1 cellular context compared by ENCODE assay signal in the genomic region with DNA sequence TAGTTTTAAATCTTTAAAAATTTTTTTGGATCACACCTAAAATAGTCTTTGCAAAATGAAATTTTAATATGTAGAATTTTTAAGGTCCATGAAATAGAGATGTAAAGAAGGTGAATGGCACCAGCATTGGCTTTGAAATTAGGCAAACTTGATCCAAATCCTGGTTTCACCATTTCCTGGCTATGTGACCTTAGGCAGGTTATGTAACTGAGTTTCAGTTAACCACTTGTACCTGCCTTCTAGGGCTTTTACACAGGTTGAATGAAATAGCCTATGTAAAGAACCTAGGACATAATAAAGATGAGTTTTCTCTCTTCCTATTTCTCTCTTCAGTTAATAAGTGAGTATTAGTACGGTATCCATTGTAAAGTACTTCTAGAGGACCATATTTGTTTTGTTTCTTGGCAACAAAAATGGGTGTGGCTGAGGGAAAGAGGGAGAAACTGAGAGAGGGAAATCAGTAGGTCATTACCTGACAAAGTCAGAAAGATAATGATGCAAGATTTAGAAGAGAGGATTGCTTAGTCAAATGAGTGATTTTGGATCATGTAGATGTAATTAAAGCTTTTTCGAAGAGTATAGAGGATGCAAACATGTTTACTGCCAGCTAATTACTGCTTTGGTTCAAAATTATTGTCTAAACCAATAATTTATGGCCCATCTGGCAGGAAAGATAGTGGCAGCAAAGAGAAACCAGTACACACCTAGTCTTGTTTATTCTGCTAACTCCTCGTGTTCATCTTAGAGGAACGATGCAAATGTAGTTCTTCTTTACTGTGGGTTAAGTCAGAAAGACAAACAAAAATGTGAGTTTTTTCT.
TF ChIP-seq lines count a peak whose summit lies in the region.

No MANE protein-coding gene starts in this region.

TF ChIP-seq in K562, 482 proteins besides CTCF, POLR2A, EP300 and RAD21 (continued from another document and continues in another):
- no peak for TF ChIP-seq ZNF347 (CRISPR knock-in tag; IDR thresholded peaks at IDR 0.05; ENCODE audit: low read depth)
- TF ChIP-seq PML (IDR thresholded peaks at IDR 0.05; ENCODE audit: low read length): peak; percentile 82
- TF ChIP-seq BACH1 (tag; IDR thresholded peaks at IDR 0.05): 0 out of 2 replicates have a peak, but pooled peaks have one; percentile 36
- TF ChIP-seq ESRRA (IDR thresholded peaks at IDR 0.05; ENCODE audit: borderline replicate concordance, low read depth): no peak
- peak; percentile 63 for TF ChIP-seq CC2D1A (IDR thresholded peaks at IDR 0.05)
- TF ChIP-seq FOXO4 (CRISPR knock-in tag; IDR thresholded peaks at IDR 0.05): no peak
- TF ChIP-seq FOXJ2 (tag; IDR thresholded peaks at IDR 0.05): peak; percentile 97
- peak in 1 of 2 experiments; percentile 69; a peak in 2 of 4 replicates for TF ChIP-seq FOXA3 (CRISPR knock-in tag; conservative IDR thresholded peaks at IDR 0.05 in 1 of 2, IDR thresholded peaks at IDR 0.05 in 1 of 2)
- peak in 1 of 2 experiments; percentile 32; a peak in 1 of 4 replicates for TF ChIP-seq TBL1XR1 (IDR thresholded peaks at IDR 0.05; ENCODE audit: low read length in 2 of 2)
- no peak for TF ChIP-seq THAP7 (CRISPR knock-in tag; IDR thresholded peaks at IDR 0.05)
- TF ChIP-seq ZKSCAN8 (CRISPR knock-in tag; IDR thresholded peaks at IDR 0.05): 0 out of 2 replicates have a peak, but pooled peaks have one; percentile 54
- peak; percentile 99 for TF ChIP-seq SMARCB1 (IDR thresholded peaks at IDR 0.05; ENCODE audit: insufficient read length, low read depth)
- TF ChIP-seq, protein P1, sequence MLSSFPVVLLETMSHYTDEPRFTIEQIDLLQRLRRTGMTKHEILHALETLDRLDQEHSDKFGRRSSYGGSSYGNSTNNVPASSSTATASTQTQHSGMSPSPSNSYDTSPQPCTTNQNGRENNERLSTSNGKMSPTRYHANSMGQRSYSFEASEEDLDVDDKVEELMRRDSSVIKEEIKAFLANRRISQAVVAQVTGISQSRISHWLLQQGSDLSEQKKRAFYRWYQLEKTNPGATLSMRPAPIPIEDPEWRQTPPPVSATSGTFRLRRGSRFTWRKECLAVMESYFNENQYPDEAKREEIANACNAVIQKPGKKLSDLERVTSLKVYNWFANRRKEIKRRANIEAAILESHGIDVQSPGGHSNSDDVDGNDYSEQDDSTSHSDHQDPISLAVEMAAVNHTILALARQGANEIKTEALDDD (IDR thresholded peaks at IDR 0.05): peak; percentile 96
- peak; percentile 87 for TF ChIP-seq CBFA2T3 (IDR thresholded peaks at IDR 0.05)
- peak; percentile 89 for TF ChIP-seq TCF3 (CRISPR knock-in tag; IDR thresholded peaks at IDR 0.05)
- TF ChIP-seq SIN3A (IDR thresholded peaks at IDR 0.05; ENCODE audit: borderline replicate concordance in 2 of 2, control insufficient read depth in 1 of 2, low read depth in 2 of 2, low read length in 2 of 2): no peak
- TF ChIP-seq ID3 (CRISPR knock-in tag; IDR thresholded peaks at IDR 0.05): no peak
- 0 out of 2 replicates have a peak, but pooled peaks have one; percentile 31 for TF ChIP-seq ID3 (tag; IDR thresholded peaks at IDR 0.05)
- TF ChIP-seq, protein P2, sequence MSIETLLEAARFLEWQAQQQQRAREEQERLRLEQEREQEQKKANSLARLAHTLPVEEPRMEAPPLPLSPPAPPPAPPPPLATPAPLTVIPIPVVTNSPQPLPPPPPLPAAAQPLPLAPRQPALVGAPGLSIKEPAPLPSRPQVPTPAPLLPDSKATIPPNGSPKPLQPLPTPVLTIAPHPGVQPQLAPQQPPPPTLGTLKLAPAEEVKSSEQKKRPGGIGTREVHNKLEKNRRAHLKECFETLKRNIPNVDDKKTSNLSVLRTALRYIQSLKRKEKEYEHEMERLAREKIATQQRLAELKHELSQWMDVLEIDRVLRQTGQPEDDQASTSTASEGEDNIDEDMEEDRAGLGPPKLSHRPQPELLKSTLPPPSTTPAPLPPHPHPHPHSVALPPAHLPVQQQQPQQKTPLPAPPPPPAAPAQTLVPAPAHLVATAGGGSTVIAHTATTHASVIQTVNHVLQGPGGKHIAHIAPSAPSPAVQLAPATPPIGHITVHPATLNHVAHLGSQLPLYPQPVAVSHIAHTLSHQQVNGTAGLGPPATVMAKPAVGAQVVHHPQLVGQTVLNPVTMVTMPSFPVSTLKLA (conservative IDR thresholded peaks at IDR 0.05): peak; percentile 59 to 70; a peak in 3 of 4 replicates
- TF ChIP-seq, protein P3, sequence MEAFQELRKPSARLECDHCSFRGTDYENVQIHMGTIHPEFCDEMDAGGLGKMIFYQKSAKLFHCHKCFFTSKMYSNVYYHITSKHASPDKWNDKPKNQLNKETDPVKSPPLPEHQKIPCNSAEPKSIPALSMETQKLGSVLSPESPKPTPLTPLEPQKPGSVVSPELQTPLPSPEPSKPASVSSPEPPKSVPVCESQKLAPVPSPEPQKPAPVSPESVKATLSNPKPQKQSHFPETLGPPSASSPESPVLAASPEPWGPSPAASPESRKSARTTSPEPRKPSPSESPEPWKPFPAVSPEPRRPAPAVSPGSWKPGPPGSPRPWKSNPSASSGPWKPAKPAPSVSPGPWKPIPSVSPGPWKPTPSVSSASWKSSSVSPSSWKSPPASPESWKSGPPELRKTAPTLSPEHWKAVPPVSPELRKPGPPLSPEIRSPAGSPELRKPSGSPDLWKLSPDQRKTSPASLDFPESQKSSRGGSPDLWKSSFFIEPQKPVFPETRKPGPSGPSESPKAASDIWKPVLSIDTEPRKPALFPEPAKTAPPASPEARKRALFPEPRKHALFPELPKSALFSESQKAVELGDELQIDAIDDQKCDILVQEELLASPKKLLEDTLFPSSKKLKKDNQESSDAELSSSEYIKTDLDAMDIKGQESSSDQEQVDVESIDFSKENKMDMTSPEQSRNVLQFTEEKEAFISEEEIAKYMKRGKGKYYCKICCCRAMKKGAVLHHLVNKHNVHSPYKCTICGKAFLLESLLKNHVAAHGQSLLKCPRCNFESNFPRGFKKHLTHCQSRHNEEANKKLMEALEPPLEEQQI (IDR thresholded peaks at IDR 0.05): peak; percentile 62
- TF ChIP-seq, protein P4, sequence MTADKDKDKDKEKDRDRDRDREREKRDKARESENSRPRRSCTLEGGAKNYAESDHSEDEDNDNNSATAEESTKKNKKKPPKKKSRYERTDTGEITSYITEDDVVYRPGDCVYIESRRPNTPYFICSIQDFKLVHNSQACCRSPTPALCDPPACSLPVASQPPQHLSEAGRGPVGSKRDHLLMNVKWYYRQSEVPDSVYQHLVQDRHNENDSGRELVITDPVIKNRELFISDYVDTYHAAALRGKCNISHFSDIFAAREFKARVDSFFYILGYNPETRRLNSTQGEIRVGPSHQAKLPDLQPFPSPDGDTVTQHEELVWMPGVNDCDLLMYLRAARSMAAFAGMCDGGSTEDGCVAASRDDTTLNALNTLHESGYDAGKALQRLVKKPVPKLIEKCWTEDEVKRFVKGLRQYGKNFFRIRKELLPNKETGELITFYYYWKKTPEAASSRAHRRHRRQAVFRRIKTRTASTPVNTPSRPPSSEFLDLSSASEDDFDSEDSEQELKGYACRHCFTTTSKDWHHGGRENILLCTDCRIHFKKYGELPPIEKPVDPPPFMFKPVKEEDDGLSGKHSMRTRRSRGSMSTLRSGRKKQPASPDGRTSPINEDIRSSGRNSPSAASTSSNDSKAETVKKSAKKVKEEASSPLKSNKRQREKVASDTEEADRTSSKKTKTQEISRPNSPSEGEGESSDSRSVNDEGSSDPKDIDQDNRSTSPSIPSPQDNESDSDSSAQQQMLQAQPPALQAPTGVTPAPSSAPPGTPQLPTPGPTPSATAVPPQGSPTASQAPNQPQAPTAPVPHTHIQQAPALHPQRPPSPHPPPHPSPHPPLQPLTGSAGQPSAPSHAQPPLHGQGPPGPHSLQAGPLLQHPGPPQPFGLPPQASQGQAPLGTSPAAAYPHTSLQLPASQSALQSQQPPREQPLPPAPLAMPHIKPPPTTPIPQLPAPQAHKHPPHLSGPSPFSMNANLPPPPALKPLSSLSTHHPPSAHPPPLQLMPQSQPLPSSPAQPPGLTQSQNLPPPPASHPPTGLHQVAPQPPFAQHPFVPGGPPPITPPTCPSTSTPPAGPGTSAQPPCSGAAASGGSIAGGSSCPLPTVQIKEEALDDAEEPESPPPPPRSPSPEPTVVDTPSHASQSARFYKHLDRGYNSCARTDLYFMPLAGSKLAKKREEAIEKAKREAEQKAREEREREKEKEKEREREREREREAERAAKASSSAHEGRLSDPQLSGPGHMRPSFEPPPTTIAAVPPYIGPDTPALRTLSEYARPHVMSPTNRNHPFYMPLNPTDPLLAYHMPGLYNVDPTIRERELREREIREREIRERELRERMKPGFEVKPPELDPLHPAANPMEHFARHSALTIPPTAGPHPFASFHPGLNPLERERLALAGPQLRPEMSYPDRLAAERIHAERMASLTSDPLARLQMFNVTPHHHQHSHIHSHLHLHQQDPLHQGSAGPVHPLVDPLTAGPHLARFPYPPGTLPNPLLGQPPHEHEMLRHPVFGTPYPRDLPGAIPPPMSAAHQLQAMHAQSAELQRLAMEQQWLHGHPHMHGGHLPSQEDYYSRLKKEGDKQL (CRISPR knock-in tag; IDR thresholded peaks at IDR 0.05; ENCODE audit: borderline replicate concordance): no peak
